In the genomic region with DNA sequence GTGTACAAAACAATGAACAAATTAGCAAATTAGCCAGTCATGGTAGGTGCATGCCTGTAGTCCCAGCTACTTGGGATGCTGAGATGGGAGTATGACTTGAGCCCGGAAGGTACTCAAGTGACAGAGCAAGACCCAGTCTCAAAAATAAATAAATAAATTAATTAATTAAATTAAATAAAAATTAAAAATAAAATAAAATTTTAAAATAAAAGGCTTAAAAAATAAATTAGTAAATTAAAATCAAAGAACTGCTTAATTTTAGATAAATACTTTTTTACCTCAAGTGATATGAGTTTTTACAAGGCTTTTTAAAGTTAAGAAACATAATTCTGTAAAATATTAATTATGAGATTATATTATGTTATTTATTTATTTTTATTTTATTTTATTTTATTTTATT, we compare ENCODE assay signal across 29 cellular contexts. TPM values are rescaled to one million over a fixed set of nuclear protein-coding genes. Genes with fewer than 3 reads are reported as not detected.
"Had no signal": no experiment of that assay in that cellular context is flagged by ENCODE, and none has a peak within 500 bp of the region (broad histone marks: within the 10 kb centered on the region; RNA-seq: fewer than 3 reads in every experiment).

No MANE protein-coding gene starts in this region.

- H3K36me3 ChIP-seq: brain microvascular endothelial cell, esophagus muscularis mucosa, gastroesophageal sphincter, heart right ventricle had no signal

- H3K27me3 Mint-ChIP-seq: activated CD8-positive, alpha-beta T cell treated with anti-CD3 and anti-CD28 coated beads for 36 hours; activated naive CD8-positive, alpha-beta T cell; activated T-helper 17 cell treated with anti-CD3 and anti-CD28 coated beads, Interleukin-2, amount 50 U/mL, for 72 hours; central memory CD8-positive, alpha-beta T cell; T-helper 17 cell had no signal

- ATAC-seq: activated CD4-positive, CD25-positive, alpha-beta regulatory T cell treated with anti-CD3 and anti-CD28 coated beads, Interleukin-2, amount 50 U/mL, for 24 hours; activated CD8-positive, alpha-beta T cell treated with anti-CD3 and anti-CD28 coated beads for 36 hours; activated T-cell treated with anti-CD3 and anti-CD28 coated beads, Interleukin-2, amount 50 U/mL, for 4 hours; activated T-helper 17 cell treated with anti-CD3 and anti-CD28 coated beads, Interleukin-2, amount 50 U/mL, for 72 hours; foreskin keratinocyte; gastroesophageal sphincter; heart right ventricle; T-helper 17 cell had no signal

- H3K27ac Mint-ChIP-seq: activated B cell treated with CpG ODN at 0.5 μM for 24 hours; activated CD8-positive, alpha-beta T cell treated with anti-CD3 and anti-CD28 coated beads for 36 hours; activated naive CD8-positive, alpha-beta T cell; activated T-helper 17 cell treated with anti-CD3 and anti-CD28 coated beads, Interleukin-2, amount 50 U/mL, for 72 hours; T-helper 17 cell had no signal

- FAIRE-seq: astrocyte, bronchial epithelial cell had no signal

- DNase-seq: activated B cell treated with CpG ODN at 0.5 μM for 24 hours; activated CD4-positive, alpha-beta T cell treated with anti-CD3 and anti-CD28 coated beads for 48 hours; activated CD4-positive, alpha-beta T cell treated with anti-CD3 and anti-CD28 coated beads, Interleukin-2, amount 50 U/mL, for 1 hour; activated CD4-positive, alpha-beta T cell treated with anti-CD3 and anti-CD28 coated beads, Interleukin-2, amount 50 U/mL, for 48 hours; activated CD8-positive, alpha-beta memory T cell treated with anti-CD3 and anti-CD28 coated beads for 24 hours; activated CD8-positive, alpha-beta T cell treated with anti-CD3 and anti-CD28 coated beads for 36 hours; activated effector memory CD4-positive, alpha-beta T cell treated with Interleukin-2 at 50 U/mL for 16 hours; activated gamma-delta T cell treated with Interleukin-2 at 50 U/mL for 16 hours; activated naive CD4-positive, alpha-beta T cell treated with anti-CD3 and anti-CD28 coated beads, Interleukin-2, amount 50 U/mL, for 16 hours; activated naive CD4-positive, alpha-beta T cell treated with Interleukin-2 at 50 U/mL for 16 hours; activated T-cell treated with anti-CD3 and anti-CD28 coated beads, Interleukin-2, amount 50 U/mL, for 4 hours; amniotic stem cell; anterior cingulate cortex; brain microvascular endothelial cell; effector CD8-positive, alpha-beta T cell; foreskin keratinocyte; heart right ventricle; T-helper 1 cell; T-helper 17 cell had no signal

- H3K9me3 Mint-ChIP-seq: activated T-helper 17 cell treated with anti-CD3 and anti-CD28 coated beads, Interleukin-2, amount 50 U/mL, for 72 hours; central memory CD8-positive, alpha-beta T cell had no signal

- H3K27ac ChIP-seq: brain microvascular endothelial cell, esophagus muscularis mucosa, foreskin keratinocyte, gastroesophageal sphincter, heart right ventricle, hepatocyte, VCaP had no signal

- H3K4me3 ChIP-seq: esophagus muscularis mucosa, gastroesophageal sphincter, heart right ventricle, hepatocyte had no signal

- H3K27me3 ChIP-seq: esophagus muscularis mucosa, gastroesophageal sphincter, heart right ventricle, hepatocyte had no signal

- H3K4me3 Mint-ChIP-seq: activated B cell treated with CpG ODN at 0.5 μM for 24 hours; activated CD8-positive, alpha-beta T cell treated with anti-CD3 and anti-CD28 coated beads for 36 hours; activated naive CD8-positive, alpha-beta T cell; activated T-cell treated with anti-CD3 and anti-CD28 coated beads, Interleukin-2, amount 50 U/mL, for 4 hours; activated T-helper 17 cell treated with anti-CD3 and anti-CD28 coated beads, Interleukin-2, amount 50 U/mL, for 72 hours; central memory CD8-positive, alpha-beta T cell; T-helper 17 cell had no signal

- H3K36me3 Mint-ChIP-seq: activated naive CD8-positive, alpha-beta T cell had no signal

- H3K4me1 ChIP-seq: esophagus muscularis mucosa, foreskin keratinocyte, gastroesophageal sphincter had no signal

RNA-seq across cellular contexts. Expression of a gene that starts 50.9 kb away (rescaled TPM):
- total RNA-seq: bronchial epithelial cell had no signal
- polyA plus RNA-seq: foreskin keratinocyte had no signal
